In genomic region chr2:221480251-221480650, GRCh38 we compare ENCODE assay signal across 19 cellular contexts.
DNase-seq lines count a peak whose midpoint lies in the region; ATAC-seq and TF ChIP-seq lines count a peak whose summit lies in the region.
"Had no signal": no experiment of that assay in that cellular context is flagged by ENCODE, and none has a peak within 500 bp of the region (broad histone marks: within the 10 kb centered on the region; RNA-seq: fewer than 3 reads in every experiment).

No MANE protein-coding gene starts in this region.

- intact Hi-C loops in mucosa of descending colon (cut with DNase I, micrococcal nuclease) = no loop called here

- H3K27me3 Mint-ChIP-seq in brain (no peaks in the 10 kb centered on the region), nephron progenitor cell (ENCODE audit: low read depth, poor library complexity) (peaks cover 2% of the 10 kb centered on the region)
- H3K27me3 Mint-ChIP-seq: CD8-positive, alpha-beta memory T cell had no signal

- peak; percentile 25 for DNase-seq in DMS 273 (lab: John Stamatoyannopoulos, UW; ENCODE audit: unreplicated experiment)
- DNase-seq in DMS 273 treated with DMSO at 0.1 percent for 48 hours (lab: John Stamatoyannopoulos, UW) = no peak
- peak; percentile 83 for DNase-seq in fibroblast of the conjunctiva (ENCODE audit: low read depth)
- DNase-seq in nephron progenitor cell = no peak
- DNase-seq in mucosa of descending colon = no peak
- DNase-seq: CD8-positive, alpha-beta memory T cell; COR-L47; DMS153; DMS79; GDM1; HCEC 1CT; IMR-90 had no signal

- H3K4me3 Mint-ChIP-seq in brain (no peak overlapping the region), nephron progenitor cell (no peak overlapping the region)
- H3K4me3 Mint-ChIP-seq: CD8-positive, alpha-beta memory T cell; GM23338 had no signal

- H3K9me3 Mint-ChIP-seq in brain = no peaks in the 10 kb centered on the region
- H3K9me3 Mint-ChIP-seq in nephron progenitor cell = no peaks in the 10 kb centered on the region
- H3K9me3 Mint-ChIP-seq: CD8-positive, alpha-beta memory T cell; GM23338 had no signal

- H3K4me1 ChIP-seq in mucosa of descending colon (ENCODE audit: low read depth) = no peaks in the 10 kb centered on the region
- H3K4me1 ChIP-seq: A549; BLaER1 treated with 17β-estradiol and CSF1 and Interleukin-3, amounts not matched to agents 10 nM and 100 nM had no signal

- H3K4me3 ChIP-seq in mucosa of descending colon = no peak overlapping the region
- H3K4me3 ChIP-seq: A549; BLaER1 treated with 17β-estradiol and CSF1 and Interleukin-3, amounts not matched to agents 10 nM and 100 nM; GM23338; K562 had no signal

- H3K27ac Mint-ChIP-seq in brain (peak overlapping the region in 3 of 5 experiments; percentile 60 to 74 (median 73)), nephron progenitor cell (peak overlapping the region; percentile 42)
- H3K27ac Mint-ChIP-seq: CD8-positive, alpha-beta memory T cell; GM23338 had no signal

- no peak for ATAC-seq in mucosa of descending colon
- no peak for ATAC-seq in HG03571 (IDR thresholded peaks at IDR 0.05; ENCODE audit: unreplicated experiment)
- ATAC-seq in GM18498 (IDR thresholded peaks at IDR 0.05; ENCODE audit: unreplicated experiment) = no peak
- ATAC-seq: A549, GM23338, K562 had no signal

- H3K9me3 ChIP-seq in mucosa of descending colon = no peaks in the 10 kb centered on the region
- H3K9me3 ChIP-seq: A549; BLaER1 treated with 17β-estradiol and CSF1 and Interleukin-3, amounts not matched to agents 10 nM and 100 nM had no signal

- H3K4me1 Mint-ChIP-seq in brain (peaks cover 70% of the 10 kb centered on the region), nephron progenitor cell (peaks cover 27% of the 10 kb centered on the region)

- no peak for TF ChIP-seq CTCF in brain (conservative IDR thresholded peaks at IDR 0.05)
- no peak for TF ChIP-seq CTCF in nephron progenitor cell (IDR thresholded peaks at IDR 0.05)
- no peak for TF ChIP-seq CTCF in mucosa of descending colon (IDR thresholded peaks at IDR 0.05)

- H3K36me3 Mint-ChIP-seq in brain (peaks cover 39% of the 10 kb centered on the region), nephron progenitor cell (ENCODE audit: low read depth) (peaks cover 77% of the 10 kb centered on the region)

- H3K36me3 ChIP-seq in mucosa of descending colon (ENCODE audit: low read depth) = no peaks in the 10 kb centered on the region
- H3K36me3 ChIP-seq: BLaER1 treated with 17β-estradiol and CSF1 and Interleukin-3, amounts not matched to agents 10 nM and 100 nM had no signal

Comparison
In these comparisons a context has a peak if more than half of its experiments do, and no peak if none do; other contexts are left out.
1. DNase-seq: peak in DMS 273 (single experiment) and fibroblast of the conjunctiva (single experiment); none in DMS 273 treated with DMSO at 0.1 percent for 48 hours (single experiment), nephron progenitor cell (single experiment) and mucosa of descending colon (0 of 3).